9 cellular contexts compared by ENCODE assay signal in the genomic region with DNA sequence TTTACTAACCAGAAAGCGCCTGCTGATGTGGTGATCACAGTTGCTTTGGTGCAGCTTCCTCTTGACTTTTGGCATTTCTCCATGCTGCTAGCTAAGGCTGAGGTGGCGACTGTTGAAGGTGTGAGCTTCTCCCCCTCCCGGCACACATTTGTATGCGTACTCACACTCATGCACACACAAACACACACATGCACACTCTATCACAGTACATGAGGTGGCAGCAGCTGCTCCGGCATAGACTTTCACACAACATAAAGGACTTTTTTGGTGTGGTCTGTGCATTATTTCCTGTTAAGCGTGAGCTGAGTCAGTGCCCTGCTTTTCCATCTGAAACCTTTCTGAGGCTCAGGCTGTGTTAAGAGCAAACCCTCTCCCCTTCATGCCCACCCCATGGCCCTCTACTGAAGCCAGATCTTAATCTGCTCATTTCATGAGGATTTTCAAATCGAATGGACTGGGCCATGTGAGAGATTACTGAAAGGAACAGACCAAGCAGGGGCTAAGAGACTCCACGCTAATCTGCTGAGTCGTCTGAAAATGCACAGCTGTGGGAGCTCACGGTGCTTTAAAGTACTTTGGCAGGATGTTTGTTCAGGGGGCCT. TPM values are rescaled to one million over a fixed set of nuclear protein-coding genes. Genes with fewer than 3 reads are reported as not detected.
DNase-seq lines count a peak whose midpoint lies in the region; ATAC-seq and TF ChIP-seq lines count a peak whose summit lies in the region.
"Not testable (repeated sequence)": the region's sequence is repeated elsewhere in the genome, so short reads cannot be mapped to it uniquely, and the experiment has no call there.
"Had no signal": no experiment of that assay in that cellular context is flagged by ENCODE, and none has a peak within 500 bp of the region (broad histone marks: within the 10 kb centered on the region; RNA-seq: fewer than 3 reads in every experiment).

No MANE protein-coding gene starts in this region.

- not testable (repeated sequence) for H3K4me1 ChIP-seq in CD4-positive, alpha-beta memory T cell (ENCODE audit: insufficient read depth, low read length); stomach

- H3K4me3 ChIP-seq in CD4-positive, alpha-beta memory T cell (ENCODE audit: low read length in 2 of 2), result not testable (repeated sequence)
- H3K4me3 ChIP-seq in stomach, result peak overlapping the region in 1 of 4 donors; percentile 9

- not testable (repeated sequence) for H3K4me1 Mint-ChIP-seq in CD4-positive, alpha-beta memory T cell; activated CD8-positive, alpha-beta memory T cell treated with anti-CD3 and anti-CD28 coated beads, Interleukin-2, amount 10 ng/mL, durations not matched to agents 7 days and 5 days; dendritic cell treated with granulocyte-macrophage colony-stimulating factor and Interleukin-4, amounts not matched to agents 40 ng/mL and 50 ng/mL, for 4 days (ENCODE audit: low read depth); immature natural killer cell
- peaks cover 20% of the 10 kb centered on the region for H3K4me1 Mint-ChIP-seq in nephron

- POLR2A ChIA-PET in CD4-positive, alpha-beta memory T cell (lab: Charles Lee; ENCODE audit: partially characterized antibody), result not testable (repeated sequence)

- intact Hi-C loops in CD4-positive, alpha-beta memory T cell (cut with micrococcal nuclease); dendritic cell treated with granulocyte-macrophage colony-stimulating factor and Interleukin-4, amounts not matched to agents 40 ng/mL and 50 ng/mL, for 4 days (cut with micrococcal nuclease); stomach (cut with DNase I; ENCODE audit: low total_unique reads): not testable (repeated sequence)

- not testable (repeated sequence) for H3K27me3 ChIP-seq in CD4-positive, alpha-beta memory T cell (ENCODE audit: insufficient read depth, low read length); stomach

- H3K36me3 Mint-ChIP-seq in CD4-positive, alpha-beta memory T cell; activated CD8-positive, alpha-beta memory T cell treated with anti-CD3 and anti-CD28 coated beads, Interleukin-2, amount 10 ng/mL, durations not matched to agents 7 days and 5 days; dendritic cell treated with granulocyte-macrophage colony-stimulating factor and Interleukin-4, amounts not matched to agents 40 ng/mL and 50 ng/mL, for 4 days (ENCODE audit: low read depth); immature natural killer cell; nephron (ENCODE audit: low read depth): not testable (repeated sequence)

- H3K27me3 Mint-ChIP-seq in CD4-positive, alpha-beta memory T cell; activated CD8-positive, alpha-beta memory T cell treated with anti-CD3 and anti-CD28 coated beads, Interleukin-2, amount 10 ng/mL, durations not matched to agents 7 days and 5 days; dendritic cell treated with granulocyte-macrophage colony-stimulating factor and Interleukin-4, amounts not matched to agents 40 ng/mL and 50 ng/mL, for 4 days; immature natural killer cell (ENCODE audit: low read depth in 3 of 3); nephron (ENCODE audit: low read depth): not testable (repeated sequence)

- WGBS in stomach, 5 donors, result 4 to 23% (median 13%) methylated on average over 9 to 10 of the region's 10 CpGs

- TF ChIP-seq CTCF in nephron (IDR thresholded peaks at IDR 0.05; ENCODE audit: unreplicated experiment in 3 of 3); stomach (IDR thresholded peaks at IDR 0.05): not testable (repeated sequence)

- peak in 3 of 5 donors; percentile 1 to 24 (median 4) for DNase-seq in CD4-positive, alpha-beta memory T cell
- DNase-seq in NAMALWA (ENCODE audit: low spot score) (peak; percentile 51), immature natural killer cell (peak in 1 of 3 donors; percentile 5)
- DNase-seq in activated CD8-positive, alpha-beta memory T cell treated with anti-CD3 and anti-CD28 coated beads, Interleukin-2, amount 10 ng/mL, durations not matched to agents 7 days and 5 days; stomach: not testable (repeated sequence)

- H3K4me3 Mint-ChIP-seq in CD4-positive, alpha-beta memory T cell, result peak overlapping the region in 4 of 8 donors; percentile 43 to 76 (median 66)
- not testable (repeated sequence) for H3K4me3 Mint-ChIP-seq in activated CD8-positive, alpha-beta memory T cell treated with anti-CD3 and anti-CD28 coated beads, Interleukin-2, amount 10 ng/mL, durations not matched to agents 7 days and 5 days
- H3K4me3 Mint-ChIP-seq in dendritic cell treated with granulocyte-macrophage colony-stimulating factor and Interleukin-4, amounts not matched to agents 40 ng/mL and 50 ng/mL, for 4 days, result peak overlapping the region; percentile 28
- H3K4me3 Mint-ChIP-seq in immature natural killer cell (peak overlapping the region; percentile 20 to 58 (median 51)), nephron (peak overlapping the region in 2 of 3 experiments; percentile 0 to 26)

- not testable (repeated sequence) for H3K36me3 ChIP-seq in CD4-positive, alpha-beta memory T cell (ENCODE audit: insufficient read depth, low read length); stomach

- H3K27ac ChIP-seq in CD4-positive, alpha-beta memory T cell (ENCODE audit: low read depth, low read length), result not testable (repeated sequence)
- peak overlapping the region in 3 of 5 donors; percentile 10 to 65 (median 26) for H3K27ac ChIP-seq in stomach

- TF ChIP-seq POLR2A in stomach (IDR thresholded peaks at IDR 0.05), result not testable (repeated sequence)

- ATAC-seq in GM21381 (IDR thresholded peaks at IDR 0.05; ENCODE audit: unreplicated experiment), result peak; percentile 68
- ATAC-seq in activated CD8-positive, alpha-beta memory T cell treated with anti-CD3 and anti-CD28 coated beads, Interleukin-2, amount 10 ng/mL, durations not matched to agents 7 days and 5 days, result peak; percentile 76

- not testable (repeated sequence) for H3K9me3 ChIP-seq in CD4-positive, alpha-beta memory T cell (ENCODE audit: control insufficient read depth in 1 of 2, low read length in 2 of 2); stomach

- TF ChIP-seq EP300 in stomach (IDR thresholded peaks at IDR 0.05), result not testable (repeated sequence)

- H3K9me3 Mint-ChIP-seq in CD4-positive, alpha-beta memory T cell; activated CD8-positive, alpha-beta memory T cell treated with anti-CD3 and anti-CD28 coated beads, Interleukin-2, amount 10 ng/mL, durations not matched to agents 7 days and 5 days (ENCODE audit: low read depth); dendritic cell treated with granulocyte-macrophage colony-stimulating factor and Interleukin-4, amounts not matched to agents 40 ng/mL and 50 ng/mL, for 4 days; immature natural killer cell; nephron: not testable (repeated sequence)

- CTCF ChIA-PET in CD4-positive, alpha-beta memory T cell (lab: Charles Lee; ENCODE audit: partially characterized antibody); activated CD8-positive, alpha-beta memory T cell treated with anti-CD3 and anti-CD28 coated beads, Interleukin-2, amount 10 ng/mL, durations not matched to agents 7 days and 5 days (lab: Charles Lee): not testable (repeated sequence)

- H3K27ac Mint-ChIP-seq in CD4-positive, alpha-beta memory T cell, result peak overlapping the region in 2 of 7 donors; percentile 26 to 48
- H3K27ac Mint-ChIP-seq in activated CD8-positive, alpha-beta memory T cell treated with anti-CD3 and anti-CD28 coated beads, Interleukin-2, amount 10 ng/mL, durations not matched to agents 7 days and 5 days; dendritic cell treated with granulocyte-macrophage colony-stimulating factor and Interleukin-4, amounts not matched to agents 40 ng/mL and 50 ng/mL, for 4 days: not testable (repeated sequence)
- H3K27ac Mint-ChIP-seq in immature natural killer cell (peak overlapping the region in 2 of 6 donors; percentile 35 to 83), nephron (peak overlapping the region; percentile 89 to 94 (median 91))

RNA-seq across cellular contexts. Expression of a gene that starts 10.6 kb away (rescaled TPM):
- total RNA-seq in CD4-positive, alpha-beta memory T cell, result not detected
- not detected for polyA plus RNA-seq in CD4-positive, alpha-beta memory T cell
- total RNA-seq in activated CD8-positive, alpha-beta memory T cell treated with anti-CD3 and anti-CD28 coated beads, Interleukin-2, amount 10 ng/mL, durations not matched to agents 7 days and 5 days, result not detected
- polyA plus RNA-seq in immature natural killer cell (1 to 10 TPM in 1 of 3 donors, not detected in 2; 1.2 TPM), stomach (10 to 100 TPM; 10.6 to 51.7 (median 11.9) TPM)
- total RNA-seq in stomach, result 100 to 1,000 TPM in 3 of 5 donors, 10 to 100 TPM in 2; 33.9 to 145 (median 104) TPM
- total RNA-seq: activated CD8-positive, alpha-beta memory T cell treated with anti-CD3 and anti-CD28 coated beads for 36 hours had no signal

Comparison
In these comparisons a context has a peak if more than half of its experiments do, and no peak if none do; other contexts are left out.
1. RNA of a gene that starts 10.6 kb away (total RNA-seq): 33.9 to 145 TPM in stomach; not detected in CD4-positive, alpha-beta memory T cell and not detected in activated CD8-positive, alpha-beta memory T cell treated with anti-CD3 and anti-CD28 coated beads, Interleukin-2, amount 10 ng/mL, durations not matched to agents 7 days and 5 days; every median in the first group is over 10 times any median in the second.